23 cellular contexts compared by ENCODE assay signal in the genomic region with DNA sequence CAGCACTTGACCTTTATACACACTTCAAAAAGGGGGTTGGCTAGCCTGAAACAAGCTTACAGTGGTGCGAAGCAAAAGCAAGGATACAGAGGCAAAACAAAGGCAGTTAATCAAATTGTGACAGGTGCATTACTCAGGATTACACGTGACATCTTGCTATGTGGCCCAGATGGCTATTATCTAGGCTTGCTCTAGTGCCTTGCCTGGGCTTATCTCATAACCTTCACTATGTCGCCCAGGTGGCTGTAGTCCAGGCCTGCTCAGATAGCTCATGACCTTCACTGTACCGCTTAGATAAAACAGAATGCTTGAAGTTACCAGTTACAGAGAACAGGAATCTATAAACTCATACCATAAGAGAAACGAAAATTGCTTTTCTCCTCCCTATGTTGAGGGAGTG.
"Had no signal": no experiment of that assay in that cellular context is flagged by ENCODE, and none has a peak within 500 bp of the region (broad histone marks: within the 10 kb centered on the region; RNA-seq: fewer than 3 reads in every experiment).

No MANE protein-coding gene starts in this region.

- H3K4me1 ChIP-seq: esophagus muscularis mucosa, gastroesophageal sphincter, lower lobe of right lung, transverse colon, vagina had no signal

- H3K4me3 ChIP-seq: esophagus muscularis mucosa, gastroesophageal sphincter, lower lobe of right lung, transverse colon, vagina had no signal

- DNase-seq: activated CD4-positive, alpha-beta T cell treated with anti-CD3 and anti-CD28 coated beads, Interleukin-2, amount 10 ng/mL, durations not matched to agents 24 days and 14 days; activated CD8-positive, alpha-beta T cell treated with anti-CD3 and anti-CD28 coated beads for 36 hours; activated naive CD4-positive, alpha-beta T cell treated with Interleukin-2 at 50 U/mL for 16 hours; activated T-cell treated with anti-CD3 and anti-CD28 coated beads, Interleukin-2, amount 50 U/mL, for 1 hour; anterior cingulate cortex; brain microvascular endothelial cell; cerebellar nuclear complex; cortex of kidney; effector CD8-positive, alpha-beta T cell; lower lobe of right lung; nephron progenitor cell; nucleus accumbens; posterior cingulate gyrus; retina; stimulated activated CD4-positive, alpha-beta T cell treated with anti-CD3 and anti-CD28 coated beads, Interleukin-2, amount 100 ng/mL, for 24 hours; stimulated activated naive CD4-positive, alpha-beta T cell treated with Interleukin-2 at 50 U/mL for 16 hours; substantia nigra; T1000; transverse colon had no signal

- H3K4me3 Mint-ChIP-seq: activated CD4-positive, alpha-beta T cell treated with anti-CD3 and anti-CD28 coated beads, Interleukin-2, amount 10 ng/mL, durations not matched to agents 24 days and 14 days; activated CD8-positive, alpha-beta T cell treated with anti-CD3 and anti-CD28 coated beads for 36 hours; nephron progenitor cell had no signal

- H3K9me3 ChIP-seq: esophagus muscularis mucosa, gastroesophageal sphincter, lower lobe of right lung, transverse colon, vagina had no signal

- H3K4me1 Mint-ChIP-seq: activated CD4-positive, alpha-beta T cell treated with anti-CD3 and anti-CD28 coated beads, Interleukin-2, amount 10 ng/mL, durations not matched to agents 24 days and 14 days; nephron progenitor cell had no signal

- H3K27ac Mint-ChIP-seq: activated CD4-positive, alpha-beta T cell treated with anti-CD3 and anti-CD28 coated beads, Interleukin-2, amount 10 ng/mL, durations not matched to agents 24 days and 14 days; activated CD8-positive, alpha-beta T cell treated with anti-CD3 and anti-CD28 coated beads for 36 hours; activated T-helper 2 cell treated with anti-CD3 and anti-CD28 coated beads, Interferon-gamma antibody, Interleukin-2, Interleukin-4, amounts not matched to agents 10 μg/mL and 5 μg/mL and 100 μg/mL, durations not matched to agents 14 hours and 24 hours and 36 hours; nephron progenitor cell had no signal

- H3K27me3 ChIP-seq: brain microvascular endothelial cell, esophagus muscularis mucosa, gastroesophageal sphincter, transverse colon, vagina had no signal

- H3K27me3 Mint-ChIP-seq: activated CD4-positive, alpha-beta T cell treated with anti-CD3 and anti-CD28 coated beads, Interleukin-2, amount 10 ng/mL, durations not matched to agents 24 days and 14 days; activated CD8-positive, alpha-beta T cell treated with anti-CD3 and anti-CD28 coated beads for 36 hours had no signal

- H3K9me3 Mint-ChIP-seq: activated CD4-positive, alpha-beta T cell treated with anti-CD3 and anti-CD28 coated beads, Interleukin-2, amount 10 ng/mL, durations not matched to agents 24 days and 14 days; activated CD8-positive, alpha-beta T cell treated with anti-CD3 and anti-CD28 coated beads for 36 hours; activated T-helper 2 cell treated with anti-CD3 and anti-CD28 coated beads, Interferon-gamma antibody, Interleukin-2, Interleukin-4, amounts not matched to agents 10 μg/mL and 5 μg/mL and 100 μg/mL, durations not matched to agents 14 hours and 24 hours and 36 hours had no signal

- H3K27ac ChIP-seq: brain microvascular endothelial cell, esophagus muscularis mucosa, gastroesophageal sphincter, lower lobe of right lung, transverse colon, vagina had no signal

- H3K36me3 ChIP-seq: brain microvascular endothelial cell, esophagus muscularis mucosa, gastroesophageal sphincter, lower lobe of right lung, transverse colon, vagina had no signal
